In the genomic region with DNA sequence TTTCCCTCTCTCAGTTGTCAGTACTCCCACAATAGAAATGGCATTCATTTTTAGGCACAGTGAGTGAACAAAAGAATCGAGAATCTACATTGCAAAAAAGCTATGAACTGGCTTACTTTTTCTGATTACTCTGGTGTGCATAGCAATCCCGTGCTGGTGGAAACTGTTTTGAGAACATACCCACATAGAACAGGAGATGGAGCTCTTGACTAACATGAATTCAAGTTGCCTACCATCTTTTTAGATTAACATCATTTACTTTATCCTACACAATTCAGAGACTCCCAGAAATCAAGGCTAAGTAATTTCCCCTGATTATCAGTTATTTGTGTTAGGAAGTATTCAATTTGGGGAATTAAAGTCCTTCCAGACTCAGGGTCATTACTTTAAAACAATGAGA, we compare ENCODE assay signal across 8 cellular contexts.
DNase-seq lines count a peak whose midpoint lies in the region; ATAC-seq lines count a peak whose summit lies in the region.

No MANE protein-coding gene starts in this region.

- H2BK12ac ChIP-seq in neuronal stem cell (ENCODE audit: low read length): no peak overlapping the region

- no peak overlapping the region for H3K14ac ChIP-seq in neuronal stem cell (ENCODE audit: low read length)

- H3K9ac ChIP-seq in neuronal stem cell (ENCODE audit: low read depth, low read length, poor library complexity): no peak overlapping the region

- no peak overlapping the region for H2AFZ ChIP-seq in neuronal stem cell (ENCODE audit: low read length)

- WGBS in neuronal stem cell (ENCODE audit: extremely low coverage in 2 of 2, insufficient read length in 2 of 2, insufficient replicate concordance in 1 of 2), 2 donors: no CpG with 5 or more reads among the region's 2 CpGs

- H3K27ac ChIP-seq in neuronal stem cell (replicated peaks; ENCODE audit: low read length): no peak overlapping the region

- no peak overlapping the region for H4K8ac ChIP-seq in neuronal stem cell (ENCODE audit: low read depth, low read length)

- H3K4me2 ChIP-seq in neuronal stem cell (ENCODE audit: insufficient read depth, low read length, poor library complexity, severe bottlenecking): no peak overlapping the region

- DNase-seq in Ammon's horn (ENCODE audit: low spot score): peak; percentile 68
- DNase-seq in NCI-H69 (lab: John Stamatoyannopoulos, UW): peak; percentile 0
- peak; percentile 44 for DNase-seq in dedifferentiated amniotic fluid mesenchymal stem cell (ENCODE audit: extremely low spot score)
- peak; percentile 17 for DNase-seq in neuronal stem cell (ENCODE audit: low spot score)
- no peak for DNase-seq in stimulated activated CD4-positive, alpha-beta T cell treated with anti-CD3 and anti-CD28 coated beads, Interleukin-4, amount 100 ng/mL, for 1 hour
- DNase-seq in MG63: no peak

- no peak overlapping the region for H3K4ac ChIP-seq in neuronal stem cell (ENCODE audit: low read length)

- no peaks in the 10 kb centered on the region for H3K79me1 ChIP-seq in neuronal stem cell (ENCODE audit: low read depth, low read length)

- no peak overlapping the region for H2BK120ac ChIP-seq in neuronal stem cell (ENCODE audit: low read depth, low read length)

- no peak overlapping the region for H3K18ac ChIP-seq in neuronal stem cell (ENCODE audit: low read length)

- H2BK15ac ChIP-seq in neuronal stem cell (ENCODE audit: low read length): no peak overlapping the region

- H3K23ac ChIP-seq in neuronal stem cell (ENCODE audit: low read depth, low read length, poor library complexity): no peak overlapping the region

- no peak overlapping the region for H4K91ac ChIP-seq in neuronal stem cell (ENCODE audit: low read depth, low read length, poor library complexity)

- no peak overlapping the region for H2AK5ac ChIP-seq in neuronal stem cell (ENCODE audit: low read depth, low read length)

- no peaks in the 10 kb centered on the region for H3K9me3 ChIP-seq in neuronal stem cell (replicated peaks in 1 of 2; ENCODE audit: control insufficient read depth in 2 of 2, insufficient read depth in 1 of 2, low read depth in 1 of 2, low read length in 2 of 2)
- H3K9me3 ChIP-seq in MG63: no peaks in the 10 kb centered on the region

- H3K27me3 ChIP-seq in neuronal stem cell (ENCODE audit: control insufficient read depth in 3 of 3, insufficient read depth in 3 of 3, low read depth in 1 of 3, low read length in 3 of 3): no peaks in the 10 kb centered on the region
- H3K27me3 ChIP-seq in MG63: no peaks in the 10 kb centered on the region

- H3K4me3 ChIP-seq in neuronal stem cell (ENCODE audit: low read length in 2 of 2) (no peak overlapping the region), MG63 (no peak overlapping the region)

- H3K4me1 ChIP-seq in neuronal stem cell (ENCODE audit: control insufficient read depth in 2 of 2, insufficient read depth in 1 of 2, low read depth in 1 of 2, low read length in 2 of 2): no peaks in the 10 kb centered on the region

- ATAC-seq in GM19351 (IDR thresholded peaks at IDR 0.05; ENCODE audit: unreplicated experiment) (peak; percentile 60), GM21515 (IDR thresholded peaks at IDR 0.05; ENCODE audit: unreplicated experiment) (no peak)

- no peak overlapping the region for H2BK5ac ChIP-seq in neuronal stem cell (ENCODE audit: low read length)

- H3K36me3 ChIP-seq in neuronal stem cell (replicated peaks in 1 of 2; ENCODE audit: control insufficient read depth in 2 of 2, insufficient read depth in 2 of 2, low read length in 2 of 2): no peaks in the 10 kb centered on the region
- no peaks in the 10 kb centered on the region for H3K36me3 ChIP-seq in MG63

Comparison
In these comparisons a context has a peak if more than half of its experiments do, and no peak if none do; other contexts are left out.
1. DNase-seq: peak in Ammon's horn (single experiment), NCI-H69 (single experiment), dedifferentiated amniotic fluid mesenchymal stem cell (single experiment) and neuronal stem cell (single experiment); none in stimulated activated CD4-positive, alpha-beta T cell treated with anti-CD3 and anti-CD28 coated beads, Interleukin-4, amount 100 ng/mL, for 1 hour (single experiment) and MG63 (single experiment).